In the genomic region with DNA sequence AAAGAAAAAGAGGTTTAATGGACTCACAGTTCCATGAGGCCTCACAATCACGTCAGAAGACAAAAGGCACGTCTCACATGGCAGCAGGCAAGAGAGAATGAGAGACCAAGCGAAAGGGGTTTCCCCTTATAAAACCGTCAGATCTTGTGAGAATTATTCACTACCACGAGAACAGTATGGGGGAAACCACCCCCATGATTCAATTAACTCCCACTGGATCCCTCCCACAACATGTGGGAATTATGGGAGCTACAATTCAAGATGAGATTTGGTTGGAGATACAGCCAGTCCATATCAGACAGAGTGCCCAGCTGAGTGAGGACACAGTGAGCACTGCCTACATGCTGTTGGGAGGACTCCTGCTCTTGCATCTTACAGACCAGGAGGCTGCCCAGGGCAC, we compare ENCODE assay signal across 25 cellular contexts.
A peak's percentile ranks its signal among the peaks of the same experiment; 100 is the strongest.
DNase-seq lines count a peak whose midpoint lies in the region; ATAC-seq, FAIRE-seq and TF ChIP-seq lines count a peak whose summit lies in the region.
"Had no signal": no experiment of that assay in that cellular context is flagged by ENCODE, and none has a peak within 500 bp of the region (broad histone marks: within the 10 kb centered on the region; RNA-seq: fewer than 3 reads in every experiment).

No MANE protein-coding gene starts in this region.

- H3K9me3 ChIP-seq in HEK293 (ENCODE audit: control insufficient read depth, insufficient read depth, low read depth, low read length) (no peaks in the 10 kb centered on the region), K562 (replicated peaks; ENCODE audit: control insufficient read depth, insufficient read depth, low read depth, low read length) (no peaks in the 10 kb centered on the region), neural progenitor cell (ENCODE audit: low read depth) (no peaks in the 10 kb centered on the region), gastrocnemius medialis (no peaks in the 10 kb centered on the region)
- H3K9me3 ChIP-seq: BE2C, Caco-2 had no signal

- POLR2A ChIA-PET in HEK293 (lab: Yijun Ruan, JAX) = no interaction called here
- POLR2A ChIA-PET in K562 (lab: Yijun Ruan, JAX) = no interaction called here

- peaks cover 18% of the 10 kb centered on the region for H3K4me1 Mint-ChIP-seq in neural progenitor cell

- H3K36me3 ChIP-seq in HEK293 (ENCODE audit: control insufficient read depth in 2 of 2, insufficient read depth in 1 of 2, low read length in 2 of 2) (no peaks in the 10 kb centered on the region), K562 (ENCODE audit: control insufficient read depth, insufficient read depth, low read length) (no peaks in the 10 kb centered on the region), neural progenitor cell (no peaks in the 10 kb centered on the region), gastrocnemius medialis (no peaks in the 10 kb centered on the region)
- H3K36me3 ChIP-seq: BE2C; BLaER1 treated with 17β-estradiol and CSF1 and Interleukin-3, amounts not matched to agents 10 nM and 100 nM had no signal

- H4K20me1 ChIP-seq in K562 (replicated peaks; ENCODE audit: control insufficient read depth, insufficient read depth, low read length) (no peaks in the 10 kb centered on the region), neural progenitor cell (ENCODE audit: low read depth) (no peaks in the 10 kb centered on the region)
- H4K20me1 ChIP-seq: BLaER1 treated with 17β-estradiol and CSF1 and Interleukin-3, amounts not matched to agents 10 nM and 100 nM had no signal

- H3K9me3 Mint-ChIP-seq in neural progenitor cell = no peaks in the 10 kb centered on the region
- H3K9me3 Mint-ChIP-seq: CD4-positive, alpha-beta T cell; CD8-positive, alpha-beta T cell had no signal

- TF ChIP-seq CTCF in HEK293 (tag by site-specific recombination; IDR thresholded peaks at IDR 0.05) (no peak), K562 (IDR thresholded peaks at IDR 0.05 in 2 of 3, conservative IDR thresholded peaks at IDR 0.05 in 1 of 3; ENCODE audit: insufficient read depth in 2 of 3, low read depth in 1 of 3, low read length in 3 of 3) (no peak), neural progenitor cell (IDR thresholded peaks at IDR 0.05) (no peak), gastrocnemius medialis (IDR thresholded peaks at IDR 0.05 in 4 of 5, conservative IDR thresholded peaks at IDR 0.05 in 1 of 5) (no peak)

- 0% methylated on average over 5 of the region's 5 CpGs for WGBS in K562 (ENCODE audit: insufficient coverage, low coverage, missing lambda C conversion rate)

- H3K27me3 ChIP-seq in K562 (ENCODE audit: control insufficient read depth in 2 of 2, insufficient read depth in 2 of 2, low read length in 2 of 2) (peaks cover 2 to 54% of the 10 kb centered on the region in 2 experiments; a peak in 3 of 5 replicates), neural progenitor cell (no peaks in the 10 kb centered on the region), gastrocnemius medialis (peaks cover 0 to 10% (median 0%) of the 10 kb centered on the region in 3 donors)
- H3K27me3 ChIP-seq: BE2C; BLaER1 treated with 17β-estradiol and CSF1 and Interleukin-3, amounts not matched to agents 10 nM and 100 nM had no signal

- no peak for DNase-seq in K562 (ENCODE audit: extremely low read depth in 1 of 4, low spot score in 3 of 4)
- no peak for DNase-seq in neural progenitor cell (ENCODE audit: low spot score)
- DNase-seq in DMS53 treated with DMSO at 0.1 percent for 48 hours (lab: John Stamatoyannopoulos, UW; ENCODE audit: unreplicated experiment) = no peak
- no peak for DNase-seq in gastrocnemius medialis
- DNase-seq in NCI-H1694 treated with DMSO at 0.1 percent for 48 hours (lab: John Stamatoyannopoulos, UW) = no peak
- DNase-seq: 8988T; ACHN; BE2C; Caco-2; Calu3; CD4-positive, alpha-beta T cell; CD8-positive, alpha-beta T cell; DMS79; DND-41; EL; GDM1 had no signal

- H3K9ac ChIP-seq in K562 (ENCODE audit: insufficient read depth in 1 of 2, low read depth in 2 of 2, low read length in 2 of 2) (no peak overlapping the region), neural progenitor cell (no peak overlapping the region)
- H3K9ac ChIP-seq: BLaER1 treated with 17β-estradiol and CSF1 and Interleukin-3, amounts not matched to agents 10 nM and 100 nM had no signal

- no peaks in the 10 kb centered on the region for H3K79me2 ChIP-seq in K562 (ENCODE audit: control insufficient read depth, insufficient read depth, low read length)
- H3K79me2 ChIP-seq in neural progenitor cell (ENCODE audit: low read depth) = no peaks in the 10 kb centered on the region

- no peak for ATAC-seq in K562
- ATAC-seq in gastrocnemius medialis = no peak
- no peak for ATAC-seq in HG02798 (IDR thresholded peaks at IDR 0.05; ENCODE audit: poor library complexity, unreplicated experiment)
- ATAC-seq: CD8-positive, alpha-beta T cell; GM12878 had no signal

- H3K4me3 Mint-ChIP-seq in neural progenitor cell = no peak overlapping the region
- H3K4me3 Mint-ChIP-seq: CD4-positive, alpha-beta T cell; CD8-positive, alpha-beta T cell had no signal

- peaks cover 3% of the 10 kb centered on the region for H3K27me3 Mint-ChIP-seq in neural progenitor cell (ENCODE audit: insufficient read depth, low read depth)

- H3F3A ChIP-seq in neural progenitor cell (ENCODE audit: low read depth) = no peaks in the 10 kb centered on the region

- H3K9me1 ChIP-seq in K562 (ENCODE audit: control insufficient read depth, insufficient read depth, low read length) = no peaks in the 10 kb centered on the region

- no peak for TF ChIP-seq EP300 in K562 (IDR thresholded peaks at IDR 0.05; ENCODE audit: low read length)

- no TSS peak for BruUV-seq in K562 (replicated peaks; lab: Mats Ljungman, UMichigan)

- TF ChIP-seq RAD21 in K562 (CRISPR knock-in tag; conservative IDR thresholded peaks at IDR 0.05 in 1 of 2, IDR thresholded peaks at IDR 0.05 in 1 of 2) = no peak

- H2AFZ ChIP-seq in K562 (ENCODE audit: low read depth, low read length) (no peak overlapping the region), neural progenitor cell (replicated peaks) (peak overlapping the region; percentile 2)

- no peaks in the 10 kb centered on the region for H3K36me3 Mint-ChIP-seq in neural progenitor cell
- H3K36me3 Mint-ChIP-seq: CD8-positive, alpha-beta T cell had no signal

- H3K27ac Mint-ChIP-seq in neural progenitor cell = no peak overlapping the region
- H3K27ac Mint-ChIP-seq: CD4-positive, alpha-beta T cell; CD8-positive, alpha-beta T cell had no signal

- CTCF ChIA-PET in HEK293 (lab: Yijun Ruan, JAX) = no interaction called here
- CTCF ChIA-PET in K562 (lab: Yijun Ruan, JAX; ENCODE audit: low intra/inter-chr PET ratio) = no interaction called here

- H3K4me2 ChIP-seq in K562 (ENCODE audit: insufficient read depth, low read length) (no peak overlapping the region), neural progenitor cell (no peak overlapping the region)

- FAIRE-seq in K562 (lab: Jason Lieb, UNC) = no peak
- FAIRE-seq: A204.1, D721Med, GM12878, GM12892, GM18507 had no signal

- in situ Hi-C loops in K562 (cut with MboI) (no loop called here), gastrocnemius medialis (cut with MboI; ENCODE audit: low sequenced_read_pairs in 4 of 4) (no loop called here)

- H3K4me3 ChIP-seq in HEK293 (ENCODE audit: low read depth, low read length) = no peak overlapping the region
- H3K4me3 ChIP-seq in K562 = no peak overlapping the region
- no peak overlapping the region for H3K4me3 ChIP-seq in neural progenitor cell
- H3K4me3 ChIP-seq in gastrocnemius medialis = no peak overlapping the region
- H3K4me3 ChIP-seq: BLaER1 treated with 17β-estradiol and CSF1 and Interleukin-3, amounts not matched to agents 10 nM and 100 nM; GM12878 had no signal

- intact Hi-C loops in K562 (cut with micrococcal nuclease) = no loop called here
- intact Hi-C loops in gastrocnemius medialis (cut with DNase I; ENCODE audit: low total_unique reads) = no loop called here

- H3K27ac ChIP-seq in HEK293 (ENCODE audit: extremely low read depth, low read depth, low read length) (no peak overlapping the region), K562 (ENCODE audit: extremely low read depth, low read depth, low read length) (no peak overlapping the region), neural progenitor cell (no peak overlapping the region), gastrocnemius medialis (no peak overlapping the region)
- H3K27ac ChIP-seq: BLaER1 treated with 17β-estradiol and CSF1 and Interleukin-3, amounts not matched to agents 10 nM and 100 nM; C4-2B had no signal

- TF ChIP-seq POLR2A in K562 (conservative IDR thresholded peaks at IDR 0.05) (no peak), gastrocnemius medialis (IDR thresholded peaks at IDR 0.05) (no peak)

- H3K4me1 ChIP-seq in HEK293 (ENCODE audit: control insufficient read depth, insufficient read depth, low read length) = peaks cover 4% of the 10 kb centered on the region
- H3K4me1 ChIP-seq in K562 (replicated peaks in 1 of 2; ENCODE audit: control insufficient read depth in 2 of 2, insufficient read depth in 2 of 2, low read length in 2 of 2) = no peaks in the 10 kb centered on the region
- H3K4me1 ChIP-seq in neural progenitor cell = peaks cover 8% of the 10 kb centered on the region
- no peaks in the 10 kb centered on the region for H3K4me1 ChIP-seq in gastrocnemius medialis
- H3K4me1 ChIP-seq: BE2C, Caco-2 had no signal

TF ChIP-seq in HEK293, 187 proteins besides CTCF, POLR2A, EP300 and RAD21 (continues in another document):
- TF ChIP-seq ZNF747 (tag by site-specific recombination; IDR thresholded peaks at IDR 0.05) (no peak), ZNF184 (tag by site-specific recombination; IDR thresholded peaks at IDR 0.05) (no peak), ZFHX2 (tag by site-specific recombination; conservative IDR thresholded peaks at IDR 0.05) (peak; percentile 80), ZNF624 (tag by site-specific recombination; IDR thresholded peaks at IDR 0.05) (no peak)

TF ChIP-seq in K562, 482 proteins besides CTCF, POLR2A, EP300 and RAD21:
- TF ChIP-seq ZNF766 (CRISPR knock-in tag; conservative IDR thresholded peaks at IDR 0.05) = 0 out of 2 replicates have a peak, but pooled peaks have one; percentile 17
- no peak for TF ChIP-seq SRSF9 (IDR thresholded peaks at IDR 0.05; ENCODE audit: borderline replicate concordance, low read depth, low read length)
